ENCODE assay signal across 29 cellular contexts in the genomic region with DNA sequence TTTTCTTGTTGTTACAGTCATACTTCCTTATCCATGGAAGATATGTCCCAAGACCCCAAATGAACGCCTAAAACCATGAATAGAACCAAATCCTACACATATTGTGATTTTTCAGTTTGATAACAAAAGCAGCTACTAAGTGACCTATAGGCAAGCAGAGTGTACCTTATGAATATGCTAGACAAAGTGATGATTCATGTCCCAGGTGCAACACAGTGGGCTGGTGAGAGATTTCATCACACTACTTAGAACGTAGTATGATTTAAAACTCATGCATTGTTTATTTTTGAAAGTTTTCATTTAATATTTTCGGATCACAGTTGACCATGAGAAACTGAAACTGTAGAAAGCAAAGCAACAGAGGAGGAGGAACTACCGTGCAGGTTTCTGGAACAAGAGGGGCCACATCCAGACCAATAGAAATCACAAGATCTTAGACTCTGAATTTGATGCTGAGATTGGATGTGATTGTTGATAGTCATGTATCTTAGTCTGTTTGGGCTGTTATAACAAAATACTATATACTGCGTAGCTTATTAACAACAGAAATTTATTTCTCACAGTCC.
"Had no signal": no experiment of that assay in that cellular context is flagged by ENCODE, and none has a peak within 500 bp of the region (broad histone marks: within the 10 kb centered on the region; RNA-seq: fewer than 3 reads in every experiment).

No MANE protein-coding gene starts in this region.

- H3K36me3 ChIP-seq: adrenal gland, esophagus squamous epithelium had no signal

- H3K27ac ChIP-seq: adrenal gland, body of pancreas, epithelial cell of prostate, esophagus squamous epithelium had no signal

- H3K4me1 ChIP-seq: adrenal gland, body of pancreas, esophagus squamous epithelium had no signal

- H3K9me3 ChIP-seq: adrenal gland, body of pancreas, esophagus squamous epithelium had no signal

- H3K27me3 ChIP-seq: adrenal gland, body of pancreas, esophagus squamous epithelium had no signal

- H3K4me3 ChIP-seq: adrenal gland, body of pancreas, esophagus squamous epithelium had no signal

- DNase-seq: activated CD4-positive, alpha-beta memory T cell treated with anti-CD3 and anti-CD28 coated beads for 36 hours; activated CD4-positive, alpha-beta T cell treated with anti-CD3 and anti-CD28 coated beads for 36 hours; activated CD4-positive, alpha-beta T cell treated with anti-CD3 and anti-CD28 coated beads, Interleukin-2, amount 10 ng/mL, durations not matched to agents 24 days and 14 days; activated CD4-positive, CD25-positive, alpha-beta regulatory T cell; activated CD4-positive, CD25-positive, alpha-beta regulatory T cell treated with anti-CD3 and anti-CD28 coated beads, Interleukin-2, amount 50 U/mL, for 72 hours; activated CD8-positive, alpha-beta memory T cell treated with anti-CD3 and anti-CD28 coated beads, Interleukin-2, amount 10 ng/mL, durations not matched to agents 7 days and 5 days; activated CD8-positive, alpha-beta memory T cell treated with anti-CD3 and anti-CD28 coated beads, Interleukin-2, amount 50 U/mL, for 4 hours; activated CD8-positive, alpha-beta T cell treated with anti-CD3 and anti-CD28 coated beads, Interleukin-2, amount 10 ng/mL, durations not matched to agents 7 days and 5 days; activated effector memory CD4-positive, alpha-beta T cell treated with anti-CD3 and anti-CD28 coated beads, Interleukin-2, amount 50 U/mL, for 16 hours; activated naive CD4-positive, alpha-beta T cell treated with anti-CD3 and anti-CD28 coated beads for 36 hours; activated naive CD8-positive, alpha-beta T cell treated with anti-CD3 and anti-CD28 coated beads for 36 hours; activated naive CD8-positive, alpha-beta T cell treated with anti-CD3 and anti-CD28 coated beads, Interleukin-2, amount 50 U/mL, for 24 hours; activated T-cell treated with anti-CD3 and anti-CD28 coated beads, Interleukin-2, amount 50 U/mL, for 1 hour; activated T-cell treated with anti-CD3 and anti-CD28 coated beads, Interleukin-2, amount 50 U/mL, for 48 hours; adrenal gland; amygdala; aorta; body of pancreas; cortex of kidney; dermis blood vessel endothelial cell; effector CD4-positive, alpha-beta T cell; effector memory CD8-positive, alpha-beta T cell; esophagus squamous epithelium; head of caudate nucleus; hippocampal formation; T-helper 2 cell had no signal

- ATAC-seq: activated CD4-positive, alpha-beta T cell treated with anti-CD3 and anti-CD28 coated beads for 36 hours; activated CD8-positive, alpha-beta memory T cell treated with anti-CD3 and anti-CD28 coated beads, Interleukin-2, amount 10 ng/mL, durations not matched to agents 7 days and 5 days; activated CD8-positive, alpha-beta T cell treated with anti-CD3 and anti-CD28 coated beads, Interleukin-2, amount 10 ng/mL, durations not matched to agents 7 days and 5 days; activated naive CD8-positive, alpha-beta T cell treated with anti-CD3 and anti-CD28 coated beads, Interleukin-2, amount 50 U/mL, for 24 hours; body of pancreas; effector memory CD8-positive, alpha-beta T cell had no signal

- FAIRE-seq: colon, frontal cortex had no signal
